In the genomic region with DNA sequence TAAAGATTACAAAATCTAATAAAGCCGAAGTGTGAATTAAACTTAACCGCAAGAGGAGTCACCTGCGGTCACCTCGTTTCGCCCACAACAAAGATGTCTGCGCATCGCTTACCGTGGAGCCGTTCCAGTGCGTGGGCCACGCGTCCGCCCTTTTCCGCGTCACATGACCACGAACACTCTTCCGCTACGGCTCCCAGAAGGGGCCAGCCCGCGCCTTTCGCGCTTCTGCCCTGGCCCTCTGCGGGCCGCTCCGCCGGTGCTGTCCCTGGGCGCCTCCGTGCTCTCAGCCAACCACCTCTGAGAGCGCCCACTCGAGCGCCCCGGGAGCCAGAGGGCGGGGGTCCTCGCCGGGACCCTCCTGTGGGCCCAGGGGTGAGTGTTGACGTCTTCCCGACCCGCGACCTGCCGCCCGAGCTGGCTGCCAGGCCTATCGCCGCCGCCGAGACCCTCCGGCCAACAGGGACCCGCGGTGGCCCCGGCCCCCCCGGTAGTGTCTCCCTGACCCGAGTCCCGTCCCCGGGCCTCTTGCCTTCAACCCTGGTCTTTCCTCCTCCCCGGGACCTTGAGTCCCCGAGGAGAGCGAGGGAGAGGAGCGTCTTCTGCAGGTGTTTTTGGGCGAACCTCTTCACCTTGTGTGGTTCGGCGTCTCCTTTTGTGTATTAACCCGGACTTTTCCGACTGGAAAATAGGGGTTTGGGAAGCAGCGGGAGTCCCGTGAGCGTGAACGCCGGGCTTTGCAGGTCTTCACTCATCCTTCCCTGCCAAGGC, we compare ENCODE assay signal across 1 cellular context.
A peak's percentile ranks its signal among the peaks of the same experiment; 100 is the strongest.
TF ChIP-seq lines count a peak whose summit lies in the region.

A gene with protein sequence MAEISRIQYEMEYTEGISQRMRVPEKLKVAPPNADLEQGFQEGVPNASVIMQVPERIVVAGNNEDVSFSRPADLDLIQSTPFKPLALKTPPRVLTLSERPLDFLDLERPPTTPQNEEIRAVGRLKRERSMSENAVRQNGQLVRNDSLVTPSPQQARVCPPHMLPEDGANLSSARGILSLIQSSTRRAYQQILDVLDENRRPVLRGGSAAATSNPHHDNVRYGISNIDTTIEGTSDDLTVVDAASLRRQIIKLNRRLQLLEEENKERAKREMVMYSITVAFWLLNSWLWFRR (plus strand): TSS at position 196 of the 768 bp plus-strand sequence. CDS start 5,415 bp downstream, outside the sequence.

TF ChIP-seq in HepG2, 621 proteins besides CTCF, POLR2A, EP300 and RAD21 (continued from another document and continues in another):
- TF ChIP-seq, protein P1, sequence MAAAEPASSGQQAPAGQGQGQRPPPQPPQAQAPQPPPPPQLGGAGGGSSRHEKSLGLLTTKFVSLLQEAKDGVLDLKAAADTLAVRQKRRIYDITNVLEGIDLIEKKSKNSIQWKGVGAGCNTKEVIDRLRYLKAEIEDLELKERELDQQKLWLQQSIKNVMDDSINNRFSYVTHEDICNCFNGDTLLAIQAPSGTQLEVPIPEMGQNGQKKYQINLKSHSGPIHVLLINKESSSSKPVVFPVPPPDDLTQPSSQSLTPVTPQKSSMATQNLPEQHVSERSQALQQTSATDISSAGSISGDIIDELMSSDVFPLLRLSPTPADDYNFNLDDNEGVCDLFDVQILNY (CRISPR knock-in tag; conservative IDR thresholded peaks at IDR 0.05), result peak; percentile 81
- TF ChIP-seq, protein P2, sequence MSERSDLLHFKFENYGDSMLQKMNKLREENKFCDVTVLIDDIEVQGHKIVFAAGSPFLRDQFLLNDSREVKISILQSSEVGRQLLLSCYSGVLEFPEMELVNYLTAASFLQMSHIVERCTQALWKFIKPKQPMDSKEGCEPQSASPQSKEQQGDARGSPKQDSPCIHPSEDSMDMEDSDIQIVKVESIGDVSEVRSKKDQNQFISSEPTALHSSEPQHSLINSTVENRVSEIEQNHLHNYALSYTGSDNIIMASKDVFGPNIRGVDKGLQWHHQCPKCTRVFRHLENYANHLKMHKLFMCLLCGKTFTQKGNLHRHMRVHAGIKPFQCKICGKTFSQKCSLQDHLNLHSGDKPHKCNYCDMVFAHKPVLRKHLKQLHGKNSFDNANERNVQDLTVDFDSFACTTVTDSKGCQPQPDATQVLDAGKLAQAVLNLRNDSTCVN (CRISPR knock-in tag; IDR thresholded peaks at IDR 0.05; ENCODE audit: borderline replicate concordance), result peak; percentile 95
- TF ChIP-seq IRX3 (CRISPR knock-in tag; IDR thresholded peaks at IDR 0.05; ENCODE audit: borderline replicate concordance, low read depth) (peak; percentile 75; the same call in 1 of the 2 replicates), SALL2 (CRISPR knock-in tag; IDR thresholded peaks at IDR 0.05) (peak; percentile 99), CC2D1A (CRISPR knock-in tag; IDR thresholded peaks at IDR 0.05) (peak; percentile 88; the same call in 1 of the 2 replicates), ARHGAP35 (CRISPR knock-in tag; IDR thresholded peaks at IDR 0.05; ENCODE audit: borderline replicate concordance) (no peak; the same call in none of the 2 replicates), HNRNPL (IDR thresholded peaks at IDR 0.05; ENCODE audit: low read depth, low read length) (peak; percentile 57; the same call in 1 of the 2 replicates), SMARCE1 (IDR thresholded peaks at IDR 0.05; ENCODE audit: borderline replicate concordance) (no peak), ZC3H4 (CRISPR knock-in tag; IDR thresholded peaks at IDR 0.05; ENCODE audit: borderline replicate concordance) (no peak; the same call in 1 of the 2 replicates), ZNF180 (CRISPR knock-in tag; IDR thresholded peaks at IDR 0.05; ENCODE audit: borderline replicate concordance, low read depth) (no peak), ATF7 (IDR thresholded peaks at IDR 0.05) (no peak), ATF7 (CRISPR knock-in tag; IDR thresholded peaks at IDR 0.05) (peak; percentile 76), ZNF530 (CRISPR knock-in tag; IDR thresholded peaks at IDR 0.05; ENCODE audit: low read depth) (no peak), MBNL3 (CRISPR knock-in tag; conservative IDR thresholded peaks at IDR 0.05) (no peak; the same call in 1 of the 2 replicates), MED1 (CRISPR knock-in tag; IDR thresholded peaks at IDR 0.05) (peak; percentile 91), ZNF256 (CRISPR knock-in tag; conservative IDR thresholded peaks at IDR 0.05) (peak; percentile 72; the same call in 1 of the 2 replicates), AHR (CRISPR knock-in tag; IDR thresholded peaks at IDR 0.05) (peak; percentile 98), CENPT (CRISPR knock-in tag; IDR thresholded peaks at IDR 0.05; ENCODE audit: low read depth) (peak; percentile 97), ZNF232 (CRISPR knock-in tag; IDR thresholded peaks at IDR 0.05; ENCODE audit: borderline replicate concordance) (peak; percentile 99), ZZZ3 (CRISPR knock-in tag; IDR thresholded peaks at IDR 0.05; ENCODE audit: borderline replicate concordance) (peak; percentile 98), SIX1 (CRISPR knock-in tag; IDR thresholded peaks at IDR 0.05; ENCODE audit: borderline replicate concordance) (peak; percentile 13; the same call in 1 of the 2 replicates), PCBP1 (IDR thresholded peaks at IDR 0.05; ENCODE audit: borderline replicate concordance, low read depth, low read length) (0 out of 2 replicates have a peak, but pooled peaks have one; percentile 85), ZNF431 (CRISPR knock-in tag; IDR thresholded peaks at IDR 0.05; ENCODE audit: borderline replicate concordance, low read depth) (peak; percentile 98), ZNF34 (CRISPR knock-in tag; IDR thresholded peaks at IDR 0.05; ENCODE audit: borderline replicate concordance) (peak; percentile 77; the same call in 1 of the 2 replicates), GLI4 (CRISPR knock-in tag; IDR thresholded peaks at IDR 0.05; ENCODE audit: borderline replicate concordance) (no peak; the same call in 1 of the 2 replicates), ZNF678 (CRISPR knock-in tag; IDR thresholded peaks at IDR 0.05) (peak; percentile 97; the same call in 1 of the 2 replicates), U2AF1 (optimal IDR thresholded peaks at IDR 0.05; ENCODE audit: low read depth, low read length) (peak; percentile 81), TCF7 (IDR thresholded peaks at IDR 0.05; ENCODE audit: low read depth) (0 out of 2 replicates have a peak, but pooled peaks have one; percentile 7), ZNF484 (CRISPR knock-in tag; IDR thresholded peaks at IDR 0.05; ENCODE audit: borderline replicate concordance, low read depth) (peak; percentile 82; the same call in 1 of the 2 replicates), KLF13 (CRISPR knock-in tag; IDR thresholded peaks at IDR 0.05) (peak; percentile 58), CHD4 (IDR thresholded peaks at IDR 0.05; ENCODE audit: borderline replicate concordance, low read length) (peak; percentile 35; the same call in 1 of the 2 replicates), ISX (CRISPR knock-in tag; conservative IDR thresholded peaks at IDR 0.05) (0 out of 2 replicates have a peak, but pooled peaks have one; percentile 27), ZNF562 (CRISPR knock-in tag; IDR thresholded peaks at IDR 0.05; ENCODE audit: borderline replicate concordance) (peak; percentile 85), BHLHE40 (IDR thresholded peaks at IDR 0.05; ENCODE audit: low read length) (peak; percentile 84)
- TF ChIP-seq, protein P3, sequence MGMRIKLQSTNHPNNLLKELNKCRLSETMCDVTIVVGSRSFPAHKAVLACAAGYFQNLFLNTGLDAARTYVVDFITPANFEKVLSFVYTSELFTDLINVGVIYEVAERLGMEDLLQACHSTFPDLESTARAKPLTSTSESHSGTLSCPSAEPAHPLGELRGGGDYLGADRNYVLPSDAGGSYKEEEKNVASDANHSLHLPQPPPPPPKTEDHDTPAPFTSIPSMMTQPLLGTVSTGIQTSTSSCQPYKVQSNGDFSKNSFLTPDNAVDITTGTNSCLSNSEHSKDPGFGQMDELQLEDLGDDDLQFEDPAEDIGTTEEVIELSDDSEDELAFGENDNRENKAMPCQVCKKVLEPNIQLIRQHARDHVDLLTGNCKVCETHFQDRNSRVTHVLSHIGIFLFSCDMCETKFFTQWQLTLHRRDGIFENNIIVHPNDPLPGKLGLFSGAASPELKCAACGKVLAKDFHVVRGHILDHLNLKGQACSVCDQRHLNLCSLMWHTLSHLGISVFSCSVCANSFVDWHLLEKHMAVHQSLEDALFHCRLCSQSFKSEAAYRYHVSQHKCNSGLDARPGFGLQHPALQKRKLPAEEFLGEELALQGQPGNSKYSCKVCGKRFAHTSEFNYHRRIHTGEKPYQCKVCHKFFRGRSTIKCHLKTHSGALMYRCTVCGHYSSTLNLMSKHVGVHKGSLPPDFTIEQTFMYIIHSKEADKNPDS (CRISPR knock-in tag; IDR thresholded peaks at IDR 0.05), result peak; percentile 60; the same call in 1 of the 2 replicates
- TF ChIP-seq, protein P4, sequence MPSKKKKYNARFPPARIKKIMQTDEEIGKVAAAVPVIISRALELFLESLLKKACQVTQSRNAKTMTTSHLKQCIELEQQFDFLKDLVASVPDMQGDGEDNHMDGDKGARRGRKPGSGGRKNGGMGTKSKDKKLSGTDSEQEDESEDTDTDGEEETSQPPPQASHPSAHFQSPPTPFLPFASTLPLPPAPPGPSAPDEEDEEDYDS (CRISPR knock-in tag; IDR thresholded peaks at IDR 0.05), result peak; percentile 87
- TF ChIP-seq, protein P5, sequence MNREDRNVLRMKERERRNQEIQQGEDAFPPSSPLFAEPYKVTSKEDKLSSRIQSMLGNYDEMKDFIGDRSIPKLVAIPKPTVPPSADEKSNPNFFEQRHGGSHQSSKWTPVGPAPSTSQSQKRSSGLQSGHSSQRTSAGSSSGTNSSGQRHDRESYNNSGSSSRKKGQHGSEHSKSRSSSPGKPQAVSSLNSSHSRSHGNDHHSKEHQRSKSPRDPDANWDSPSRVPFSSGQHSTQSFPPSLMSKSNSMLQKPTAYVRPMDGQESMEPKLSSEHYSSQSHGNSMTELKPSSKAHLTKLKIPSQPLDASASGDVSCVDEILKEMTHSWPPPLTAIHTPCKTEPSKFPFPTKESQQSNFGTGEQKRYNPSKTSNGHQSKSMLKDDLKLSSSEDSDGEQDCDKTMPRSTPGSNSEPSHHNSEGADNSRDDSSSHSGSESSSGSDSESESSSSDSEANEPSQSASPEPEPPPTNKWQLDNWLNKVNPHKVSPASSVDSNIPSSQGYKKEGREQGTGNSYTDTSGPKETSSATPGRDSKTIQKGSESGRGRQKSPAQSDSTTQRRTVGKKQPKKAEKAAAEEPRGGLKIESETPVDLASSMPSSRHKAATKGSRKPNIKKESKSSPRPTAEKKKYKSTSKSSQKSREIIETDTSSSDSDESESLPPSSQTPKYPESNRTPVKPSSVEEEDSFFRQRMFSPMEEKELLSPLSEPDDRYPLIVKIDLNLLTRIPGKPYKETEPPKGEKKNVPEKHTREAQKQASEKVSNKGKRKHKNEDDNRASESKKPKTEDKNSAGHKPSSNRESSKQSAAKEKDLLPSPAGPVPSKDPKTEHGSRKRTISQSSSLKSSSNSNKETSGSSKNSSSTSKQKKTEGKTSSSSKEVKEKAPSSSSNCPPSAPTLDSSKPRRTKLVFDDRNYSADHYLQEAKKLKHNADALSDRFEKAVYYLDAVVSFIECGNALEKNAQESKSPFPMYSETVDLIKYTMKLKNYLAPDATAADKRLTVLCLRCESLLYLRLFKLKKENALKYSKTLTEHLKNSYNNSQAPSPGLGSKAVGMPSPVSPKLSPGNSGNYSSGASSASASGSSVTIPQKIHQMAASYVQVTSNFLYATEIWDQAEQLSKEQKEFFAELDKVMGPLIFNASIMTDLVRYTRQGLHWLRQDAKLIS (CRISPR knock-in tag; IDR thresholded peaks at IDR 0.05), result no peak
- TF ChIP-seq, protein P6, sequence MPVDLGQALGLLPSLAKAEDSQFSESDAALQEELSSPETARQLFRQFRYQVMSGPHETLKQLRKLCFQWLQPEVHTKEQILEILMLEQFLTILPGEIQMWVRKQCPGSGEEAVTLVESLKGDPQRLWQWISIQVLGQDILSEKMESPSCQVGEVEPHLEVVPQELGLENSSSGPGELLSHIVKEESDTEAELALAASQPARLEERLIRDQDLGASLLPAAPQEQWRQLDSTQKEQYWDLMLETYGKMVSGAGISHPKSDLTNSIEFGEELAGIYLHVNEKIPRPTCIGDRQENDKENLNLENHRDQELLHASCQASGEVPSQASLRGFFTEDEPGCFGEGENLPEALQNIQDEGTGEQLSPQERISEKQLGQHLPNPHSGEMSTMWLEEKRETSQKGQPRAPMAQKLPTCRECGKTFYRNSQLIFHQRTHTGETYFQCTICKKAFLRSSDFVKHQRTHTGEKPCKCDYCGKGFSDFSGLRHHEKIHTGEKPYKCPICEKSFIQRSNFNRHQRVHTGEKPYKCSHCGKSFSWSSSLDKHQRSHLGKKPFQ (CRISPR knock-in tag; IDR thresholded peaks at IDR 0.05; ENCODE audit: insufficient replicate concordance), result peak; percentile 90
- TF ChIP-seq, protein P7, sequence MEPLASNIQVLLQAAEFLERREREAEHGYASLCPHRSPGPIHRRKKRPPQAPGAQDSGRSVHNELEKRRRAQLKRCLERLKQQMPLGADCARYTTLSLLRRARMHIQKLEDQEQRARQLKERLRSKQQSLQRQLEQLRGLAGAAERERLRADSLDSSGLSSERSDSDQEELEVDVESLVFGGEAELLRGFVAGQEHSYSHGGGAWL (CRISPR knock-in tag; IDR thresholded peaks at IDR 0.05), result peak; percentile 97
- TF ChIP-seq, protein P8, sequence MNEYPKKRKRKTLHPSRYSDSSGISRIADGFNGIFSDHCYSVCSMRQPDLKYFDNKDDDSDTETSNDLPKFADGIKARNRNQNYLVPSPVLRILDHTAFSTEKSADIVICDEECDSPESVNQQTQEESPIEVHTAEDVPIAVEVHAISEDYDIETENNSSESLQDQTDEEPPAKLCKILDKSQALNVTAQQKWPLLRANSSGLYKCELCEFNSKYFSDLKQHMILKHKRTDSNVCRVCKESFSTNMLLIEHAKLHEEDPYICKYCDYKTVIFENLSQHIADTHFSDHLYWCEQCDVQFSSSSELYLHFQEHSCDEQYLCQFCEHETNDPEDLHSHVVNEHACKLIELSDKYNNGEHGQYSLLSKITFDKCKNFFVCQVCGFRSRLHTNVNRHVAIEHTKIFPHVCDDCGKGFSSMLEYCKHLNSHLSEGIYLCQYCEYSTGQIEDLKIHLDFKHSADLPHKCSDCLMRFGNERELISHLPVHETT (CRISPR knock-in tag; conservative IDR thresholded peaks at IDR 0.05), result peak; percentile 95
